18 cellular contexts compared by ENCODE assay signal in genomic region chr21:28608646-28609045, GRCh38.
DNase-seq lines count a peak whose midpoint lies in the region; ATAC-seq and TF ChIP-seq lines count a peak whose summit lies in the region.
"Had no signal": no experiment of that assay in that cellular context is flagged by ENCODE, and none has a peak within 500 bp of the region (broad histone marks: within the 10 kb centered on the region; RNA-seq: fewer than 3 reads in every experiment).

No MANE protein-coding gene starts in this region.

- H3K9me3 ChIP-seq in breast epithelium, result no peaks in the 10 kb centered on the region
- H3K9me3 ChIP-seq: A549, SJCRH30 had no signal

- intact Hi-C loops in MCF 10A (cut with micrococcal nuclease) (no loop called here), breast epithelium (cut with DNase I; ENCODE audit: low total_unique reads) (no loop called here)

- H3K27ac Mint-ChIP-seq in MCF 10A (ENCODE audit: low read depth, unreplicated experiment) (no peak overlapping the region), nephron progenitor cell (no peak overlapping the region)
- H3K27ac Mint-ChIP-seq in stimulated activated naive B cell treated with anti-CD40 and anti-IgM and Interleukin-4, amounts not matched to agents 10 μg/mL and 1 μg/mL and 100 μg/mL, for 72 hours, result peak overlapping the region; percentile 80
- H3K27ac Mint-ChIP-seq: CD4-positive, CD25-positive, alpha-beta regulatory T cell had no signal

- POLR2A ChIA-PET in MCF 10A (lab: Yijun Ruan, JAX), result no interaction called here

- TF ChIP-seq CTCF in MCF 10A (IDR thresholded peaks at IDR 0.05; ENCODE audit: unreplicated experiment), result no peak
- TF ChIP-seq CTCF in breast epithelium (IDR thresholded peaks at IDR 0.05), result no peak
- no peak for TF ChIP-seq CTCF in epithelial cell of esophagus (IDR thresholded peaks at IDR 0.05; ENCODE audit: insufficient read depth, low read depth, low read length, missing control alignments)
- TF ChIP-seq CTCF in nephron progenitor cell (IDR thresholded peaks at IDR 0.05), result no peak

- no peak for TF ChIP-seq POLR2A in breast epithelium (IDR thresholded peaks at IDR 0.05)

- H3K4me1 ChIP-seq in breast epithelium, result no peaks in the 10 kb centered on the region
- H3K4me1 ChIP-seq: A549, SJCRH30 had no signal

- no peaks in the 10 kb centered on the region for H3K27me3 Mint-ChIP-seq in MCF 10A (ENCODE audit: insufficient read depth, unreplicated experiment)
- no peaks in the 10 kb centered on the region for H3K27me3 Mint-ChIP-seq in stimulated activated naive B cell treated with anti-CD40 and anti-IgM and Interleukin-4, amounts not matched to agents 10 μg/mL and 1 μg/mL and 100 μg/mL, for 72 hours
- H3K27me3 Mint-ChIP-seq in nephron progenitor cell (ENCODE audit: low read depth, poor library complexity), result no peaks in the 10 kb centered on the region
- H3K27me3 Mint-ChIP-seq: CD4-positive, CD25-positive, alpha-beta regulatory T cell had no signal

- DNase-seq in MCF 10A (ENCODE audit: unreplicated experiment) (peak; percentile 6), breast epithelium (ENCODE audit: low spot score in 2 of 2) (no peak), M059J (ENCODE audit: low read depth) (peak; percentile 52), epithelial cell of esophagus (ENCODE audit: low read depth) (peak; percentile 52), NCI-H446 treated with DMSO at 0.1 percent for 48 hours (lab: John Stamatoyannopoulos, UW) (no peak), nephron progenitor cell (no peak)
- no peak for DNase-seq in stimulated activated naive B cell treated with anti-CD40 and anti-IgM and Interleukin-4, amounts not matched to agents 10 μg/mL and 1 μg/mL and 100 μg/mL, for 72 hours
- DNase-seq: CD4-positive, CD25-positive, alpha-beta regulatory T cell; HCEC 1CT; KBM-7; NCI-H1048; NCI-H146; NCI-H2081 treated with DMSO at 0.1 percent for 48 hours; PC-3; SJCRH30; SW 1271 had no signal

- H3K27me3 ChIP-seq in breast epithelium, result no peaks in the 10 kb centered on the region
- H3K27me3 ChIP-seq: SJCRH30 had no signal

- H3K9me3 Mint-ChIP-seq in MCF 10A (ENCODE audit: unreplicated experiment), result no peaks in the 10 kb centered on the region
- peaks cover 8 to 10% of the 10 kb centered on the region in 2 donors for H3K9me3 Mint-ChIP-seq in stimulated activated naive B cell treated with anti-CD40 and anti-IgM and Interleukin-4, amounts not matched to agents 10 μg/mL and 1 μg/mL and 100 μg/mL, for 72 hours
- H3K9me3 Mint-ChIP-seq in nephron progenitor cell, result peaks cover 23% of the 10 kb centered on the region

- no TSS peak for BruUV-seq in MCF 10A (replicated peaks; lab: Mats Ljungman, UMichigan)

- no peak for ATAC-seq in stimulated activated naive B cell treated with anti-CD40 and anti-IgM and Interleukin-4, amounts not matched to agents 10 μg/mL and 1 μg/mL and 100 μg/mL, for 72 hours (replicated peaks)
- ATAC-seq in GM21528 (IDR thresholded peaks at IDR 0.05; ENCODE audit: low FRiP score, unreplicated experiment), result no peak
- ATAC-seq: A549, PC-3 had no signal

- H3K4me3 Mint-ChIP-seq in MCF 10A (ENCODE audit: unreplicated experiment), result no peak overlapping the region
- H3K4me3 Mint-ChIP-seq in stimulated activated naive B cell treated with anti-CD40 and anti-IgM and Interleukin-4, amounts not matched to agents 10 μg/mL and 1 μg/mL and 100 μg/mL, for 72 hours, result no peak overlapping the region
- H3K4me3 Mint-ChIP-seq in nephron progenitor cell, result no peak overlapping the region
- H3K4me3 Mint-ChIP-seq: CD4-positive, CD25-positive, alpha-beta regulatory T cell had no signal

- CTCF ChIA-PET in MCF 10A (lab: Yijun Ruan, JAX), result interaction anchor here (1.0 kb wide), 1 partner anchor 15 kb away, joined by 3 read pairs; no protein-coding TSS in a partner anchor

- H3K4me3 ChIP-seq in breast epithelium (no peak overlapping the region), epithelial cell of esophagus (ENCODE audit: low read length) (no peak overlapping the region)
- H3K4me3 ChIP-seq: A549, SJCRH30 had no signal

- H3K36me3 Mint-ChIP-seq in MCF 10A (ENCODE audit: insufficient read depth, unreplicated experiment), result no peaks in the 10 kb centered on the region
- H3K36me3 Mint-ChIP-seq in stimulated activated naive B cell treated with anti-CD40 and anti-IgM and Interleukin-4, amounts not matched to agents 10 μg/mL and 1 μg/mL and 100 μg/mL, for 72 hours, result peaks cover 7 to 8% of the 10 kb centered on the region in 2 donors
- H3K36me3 Mint-ChIP-seq in nephron progenitor cell (ENCODE audit: low read depth), result no peaks in the 10 kb centered on the region

- H3K27ac ChIP-seq in breast epithelium, result no peak overlapping the region
- H3K27ac ChIP-seq: A549, SJCRH30 had no signal

- H3K36me3 ChIP-seq in breast epithelium, result no peaks in the 10 kb centered on the region
- H3K36me3 ChIP-seq: SJCRH30 had no signal

- H3K4me1 Mint-ChIP-seq in MCF 10A (ENCODE audit: insufficient read depth, unreplicated experiment), result no peaks in the 10 kb centered on the region
- H3K4me1 Mint-ChIP-seq in stimulated activated naive B cell treated with anti-CD40 and anti-IgM and Interleukin-4, amounts not matched to agents 10 μg/mL and 1 μg/mL and 100 μg/mL, for 72 hours, result peaks cover 13 to 34% of the 10 kb centered on the region in 2 donors
- H3K4me1 Mint-ChIP-seq in nephron progenitor cell, result no peaks in the 10 kb centered on the region

Comparison
In these comparisons a context has a peak if more than half of its experiments do, and no peak if none do; other contexts are left out.
1. DNase-seq: peak in MCF 10A (single experiment), M059J (single experiment) and epithelial cell of esophagus (single experiment); none in breast epithelium (0 of 2), stimulated activated naive B cell treated with anti-CD40 and anti-IgM and Interleukin-4, amounts not matched to agents 10 μg/mL and 1 μg/mL and 100 μg/mL, for 72 hours (single experiment), NCI-H446 treated with DMSO at 0.1 percent for 48 hours (single experiment) and nephron progenitor cell (single experiment).